In the genomic region with DNA sequence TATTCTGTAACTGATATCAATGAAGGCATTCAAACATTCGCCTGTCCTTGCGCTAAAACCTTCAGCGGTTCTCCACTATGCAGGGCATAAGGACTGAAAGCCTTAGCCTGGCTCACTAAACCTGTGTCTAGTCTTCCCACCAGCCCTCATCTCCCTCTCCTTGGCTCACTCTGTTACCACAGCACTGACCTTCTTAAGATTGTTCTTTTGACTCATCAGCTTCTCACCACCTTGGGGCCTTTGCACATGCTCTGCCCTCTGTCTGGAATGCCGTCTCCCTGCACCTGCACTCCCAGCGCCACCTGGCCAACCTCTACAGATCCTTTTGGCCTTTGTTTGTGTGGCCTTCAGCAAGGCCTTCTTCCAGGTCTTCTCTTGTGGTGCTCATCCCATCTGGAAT, we compare ENCODE assay signal across 34 cellular contexts.
DNase-seq lines count a peak whose midpoint lies in the region; ATAC-seq, FAIRE-seq and TF ChIP-seq lines count a peak whose summit lies in the region.
"Had no signal": no experiment of that assay in that cellular context is flagged by ENCODE, and none has a peak within 500 bp of the region (broad histone marks: within the 10 kb centered on the region; RNA-seq: fewer than 3 reads in every experiment).

No MANE protein-coding gene starts in this region.

- H3K27me3 ChIP-seq in mammary epithelial cell (ENCODE audit: insufficient read depth, low read length) (no peaks in the 10 kb centered on the region), bronchial epithelial cell (ENCODE audit: control insufficient read depth, insufficient read depth, low read length) (no peaks in the 10 kb centered on the region), right lobe of liver (no peaks in the 10 kb centered on the region), testis (no peaks in the 10 kb centered on the region)
- H3K27me3 ChIP-seq: BLaER1 treated with 17β-estradiol and CSF1 and Interleukin-3, amounts not matched to agents 10 nM and 100 nM; dorsolateral prefrontal cortex had no signal

- H2AFZ ChIP-seq in mammary epithelial cell (ENCODE audit: low read depth, low read length): no peak overlapping the region
- H2AFZ ChIP-seq: PC-9 had no signal

- POLR2A ChIA-PET in MCF 10A (lab: Yijun Ruan, JAX): no interaction called here

- TF ChIP-seq POLR2A in right lobe of liver (IDR thresholded peaks at IDR 0.05): no peak
- no peak for TF ChIP-seq POLR2A in testis (IDR thresholded peaks at IDR 0.05)

- H4K20me1 ChIP-seq in mammary epithelial cell (ENCODE audit: insufficient read depth, low read length): no peaks in the 10 kb centered on the region
- H4K20me1 ChIP-seq: BLaER1 treated with 17β-estradiol and CSF1 and Interleukin-3, amounts not matched to agents 10 nM and 100 nM had no signal

- H3K4me2 ChIP-seq in mammary epithelial cell (ENCODE audit: insufficient read depth, low read depth, low read length): no peak overlapping the region
- H3K4me2 ChIP-seq: BLaER1 treated with 17β-estradiol and CSF1 and Interleukin-3, amounts not matched to agents 10 nM and 100 nM; PC-9 had no signal

- H3K27ac ChIP-seq in mammary epithelial cell (ENCODE audit: insufficient read depth, low read depth, low read length): no peak overlapping the region
- no peak overlapping the region for H3K27ac ChIP-seq in right lobe of liver
- no peak overlapping the region for H3K27ac ChIP-seq in testis
- H3K27ac ChIP-seq: BLaER1 treated with 17β-estradiol and CSF1 and Interleukin-3, amounts not matched to agents 10 nM and 100 nM; dorsolateral prefrontal cortex; left ventricle myocardium inferior; PC-9 had no signal

- H3K27me3 Mint-ChIP-seq in MCF 10A (ENCODE audit: insufficient read depth, unreplicated experiment): no peaks in the 10 kb centered on the region
- H3K27me3 Mint-ChIP-seq: activated naive CD8-positive, alpha-beta T cell treated with anti-CD3 and anti-CD28 coated beads for 36 hours had no signal

- H3K4me3 ChIP-seq in mammary epithelial cell (replicated peaks in 1 of 3; ENCODE audit: insufficient read depth in 1 of 3, low read depth in 2 of 3, low read length in 3 of 3) (no peak overlapping the region), bronchial epithelial cell (ENCODE audit: low read depth, low read length) (no peak overlapping the region), right lobe of liver (no peak overlapping the region), testis (no peak overlapping the region)
- H3K4me3 ChIP-seq: BLaER1 treated with 17β-estradiol and CSF1 and Interleukin-3, amounts not matched to agents 10 nM and 100 nM; dorsolateral prefrontal cortex; left ventricle myocardium inferior; PC-9 had no signal

- no peaks in the 10 kb centered on the region for H3K36me3 Mint-ChIP-seq in MCF 10A (ENCODE audit: insufficient read depth, unreplicated experiment)
- H3K36me3 Mint-ChIP-seq: activated naive CD8-positive, alpha-beta T cell treated with anti-CD3 and anti-CD28 coated beads for 36 hours; immature natural killer cell; natural killer cell; stimulated activated effector memory CD8-positive, alpha-beta T cell treated with anti-CD3 and anti-CD28 coated beads, Interleukin-12 subunit alpha, Interleukin-12 subunit beta, amount 100 ng/mL, for 72 hours had no signal

- H3K27ac Mint-ChIP-seq in MCF 10A (ENCODE audit: low read depth, unreplicated experiment): no peak overlapping the region
- H3K27ac Mint-ChIP-seq: activated naive CD8-positive, alpha-beta T cell treated with anti-CD3 and anti-CD28 coated beads for 36 hours; activated T-helper 1 cell treated with anti-CD3 and anti-CD28 coated beads, Interleukin-12 subunit alpha, Interleukin-12 subunit beta, Interleukin-2, Interleukin-4 antibody, amounts not matched to agents 30 ng/mL and 10 ng/mL and 1 ng/mL, durations not matched to agents 14 hours and 24 hours and 36 hours; immature natural killer cell; natural killer cell; stimulated activated effector memory CD8-positive, alpha-beta T cell treated with anti-CD3 and anti-CD28 coated beads, Interleukin-12 subunit alpha, Interleukin-12 subunit beta, amount 100 ng/mL, for 72 hours had no signal

- TF ChIP-seq CTCF in mammary epithelial cell (conservative IDR thresholded peaks at IDR 0.05 in 1 of 2, IDR thresholded peaks at IDR 0.05 in 1 of 2; ENCODE audit: extremely low read depth in 1 of 2, insufficient read depth in 1 of 2, low read depth in 1 of 2, low read length in 2 of 2): no peak
- TF ChIP-seq CTCF in MCF 10A (IDR thresholded peaks at IDR 0.05; ENCODE audit: unreplicated experiment): no peak
- no peak for TF ChIP-seq CTCF in bronchial epithelial cell (IDR thresholded peaks at IDR 0.05; ENCODE audit: insufficient read depth, low read length, severe bottlenecking)
- TF ChIP-seq CTCF in right lobe of liver (IDR thresholded peaks at IDR 0.05): no peak
- TF ChIP-seq CTCF in testis (IDR thresholded peaks at IDR 0.05): no peak

- dilution Hi-C loops in mammary epithelial cell (cut with HindIII; ENCODE audit: low sequenced_read_pairs): no loop called here

- no peaks in the 10 kb centered on the region for H3K9me3 ChIP-seq in mammary epithelial cell (replicated peaks; ENCODE audit: insufficient read depth, low read length)
- no peaks in the 10 kb centered on the region for H3K9me3 ChIP-seq in right lobe of liver
- H3K9me3 ChIP-seq in testis: no peaks in the 10 kb centered on the region
- H3K9me3 ChIP-seq: Caco-2 had no signal

- BruUV-seq in mammary epithelial cell (replicated peaks; lab: Mats Ljungman, UMichigan) (no TSS peak), MCF 10A (replicated peaks; lab: Mats Ljungman, UMichigan) (no TSS peak)

- ATAC-seq in right lobe of liver: no peak
- no peak for ATAC-seq in GM18873 (IDR thresholded peaks at IDR 0.05; ENCODE audit: low FRiP score, unreplicated experiment)
- ATAC-seq: natural killer cell; Right ventricle myocardium inferior; SK-N-SH treated with all-trans-retinoic acid at 6 μM for 48 hours; stimulated activated effector memory CD8-positive, alpha-beta T cell treated with anti-CD3 and anti-CD28 coated beads, Interleukin-12 subunit alpha, Interleukin-12 subunit beta, amount 100 ng/mL, for 72 hours had no signal

- no peaks in the 10 kb centered on the region for H3K79me2 ChIP-seq in mammary epithelial cell (ENCODE audit: insufficient read depth, low read length)

- H3K4me1 ChIP-seq in mammary epithelial cell (ENCODE audit: insufficient read depth, low read length) (no peaks in the 10 kb centered on the region), right lobe of liver (peaks cover 0 to 4% (median 1%) of the 10 kb centered on the region in 4 donors), testis (peaks cover 3% of the 10 kb centered on the region)
- H3K4me1 ChIP-seq: left ventricle myocardium inferior had no signal

- 93% methylated on average over 5 of the region's 5 CpGs for WGBS in mammary epithelial cell (ENCODE audit: low coverage, missing lambda C conversion rate)
- 83% methylated on average over 2 of the region's 5 CpGs for WGBS in right lobe of liver (ENCODE audit: insufficient coverage, low coverage, low lambda C conversion rate, missing lambda C conversion rate)
- WGBS in testis, 2 donors: 87 to 93% methylated on average over 5 of the region's 5 CpGs

- intact Hi-C loops in mammary epithelial cell (cut with micrococcal nuclease) (no loop called here), MCF 10A (cut with micrococcal nuclease) (no loop called here), right lobe of liver (cut with DNase I) (no loop called here), testis (cut with DNase I; ENCODE audit: low total_unique reads) (no loop called here)

- H3K9ac ChIP-seq in mammary epithelial cell (ENCODE audit: insufficient read depth, low read length): no peak overlapping the region
- H3K9ac ChIP-seq: BLaER1 treated with 17β-estradiol and CSF1 and Interleukin-3, amounts not matched to agents 10 nM and 100 nM had no signal

- peak; percentile 62 for FAIRE-seq in bronchial epithelial cell (lab: Jason Lieb, UNC)
- FAIRE-seq: endothelial cell of umbilical vein, G401.6, GM19239, urothelium cell line had no signal

- peaks cover 6% of the 10 kb centered on the region for H3K4me1 Mint-ChIP-seq in MCF 10A (ENCODE audit: insufficient read depth, unreplicated experiment)
- H3K4me1 Mint-ChIP-seq: immature natural killer cell; natural killer cell; stimulated activated effector memory CD8-positive, alpha-beta T cell treated with anti-CD3 and anti-CD28 coated beads, Interleukin-12 subunit alpha, Interleukin-12 subunit beta, amount 100 ng/mL, for 72 hours had no signal

- DNase-seq in mammary epithelial cell (peak; percentile 16), MCF 10A (ENCODE audit: unreplicated experiment) (no peak), bronchial epithelial cell (ENCODE audit: low read depth) (no peak), right lobe of liver (peak; percentile 5 to 23 (median 8)), testis (peak; percentile 3), NCI-H2081 treated with DMSO at 0.1 percent for 48 hours (lab: John Stamatoyannopoulos, UW) (no peak), pons (ENCODE audit: low spot score) (no peak)
- DNase-seq: activated CD4-positive, alpha-beta T cell treated with anti-CD3 and anti-CD28 coated beads for 4 hours; activated naive CD8-positive, alpha-beta T cell treated with anti-CD3 and anti-CD28 coated beads for 36 hours; hippocampal formation; immature natural killer cell; Karpas-422; left ventricle myocardium inferior; NCI-H146; NCI-H526 treated with DMSO at 0.1 percent for 48 hours; PC-9; retina; stimulated activated CD4-positive, alpha-beta T cell treated with anti-CD3 and anti-CD28 coated beads, Interleukin-4, amount 100 ng/mL, for 1 hour; substantia nigra; T-helper 2 cell had no signal

- no peak overlapping the region for H3K4me3 Mint-ChIP-seq in MCF 10A (ENCODE audit: unreplicated experiment)
- H3K4me3 Mint-ChIP-seq: activated naive CD8-positive, alpha-beta T cell treated with anti-CD3 and anti-CD28 coated beads for 36 hours; activated T-helper 1 cell treated with anti-CD3 and anti-CD28 coated beads, Interleukin-12 subunit alpha, Interleukin-12 subunit beta, Interleukin-2, Interleukin-4 antibody, amounts not matched to agents 30 ng/mL and 10 ng/mL and 1 ng/mL, durations not matched to agents 14 hours and 24 hours and 36 hours; central memory CD8-positive, alpha-beta T cell; immature natural killer cell; natural killer cell; stimulated activated effector memory CD8-positive, alpha-beta T cell treated with anti-CD3 and anti-CD28 coated beads, Interleukin-12 subunit alpha, Interleukin-12 subunit beta, amount 100 ng/mL, for 72 hours had no signal

- no peaks in the 10 kb centered on the region for H3K9me3 Mint-ChIP-seq in MCF 10A (ENCODE audit: unreplicated experiment)
- H3K9me3 Mint-ChIP-seq: activated naive CD8-positive, alpha-beta T cell treated with anti-CD3 and anti-CD28 coated beads for 36 hours; activated T-helper 1 cell treated with anti-CD3 and anti-CD28 coated beads, Interleukin-12 subunit alpha, Interleukin-12 subunit beta, Interleukin-2, Interleukin-4 antibody, amounts not matched to agents 30 ng/mL and 10 ng/mL and 1 ng/mL, durations not matched to agents 14 hours and 24 hours and 36 hours; central memory CD8-positive, alpha-beta T cell; immature natural killer cell; natural killer cell; stimulated activated effector memory CD8-positive, alpha-beta T cell treated with anti-CD3 and anti-CD28 coated beads, Interleukin-12 subunit alpha, Interleukin-12 subunit beta, amount 100 ng/mL, for 72 hours had no signal

- CTCF ChIA-PET in mammary epithelial cell (lab: Charles Lee; ENCODE audit: low non-redundant PET): no interaction called here
- CTCF ChIA-PET in MCF 10A (lab: Yijun Ruan, JAX): interaction anchor here (1.2 kb wide), 1 partner anchor 20 kb away, joined by 3 read pairs; no protein-coding TSS in a partner anchor

- H3K36me3 ChIP-seq in mammary epithelial cell (ENCODE audit: insufficient read depth, low read length) (no peaks in the 10 kb centered on the region), bronchial epithelial cell (ENCODE audit: control insufficient read depth, insufficient read depth, low read length) (no peaks in the 10 kb centered on the region), right lobe of liver (no peaks in the 10 kb centered on the region), testis (ENCODE audit: low read depth, missing control alignments) (no peaks in the 10 kb centered on the region)
- H3K36me3 ChIP-seq: BLaER1 treated with 17β-estradiol and CSF1 and Interleukin-3, amounts not matched to agents 10 nM and 100 nM; left ventricle myocardium inferior had no signal

- in situ Hi-C loops in mammary epithelial cell (cut with MboI; ENCODE audit: low sequenced_read_pairs in 2 of 2): no loop called here

Comparison
In these comparisons a context has a peak if more than half of its experiments do, and no peak if none do; other contexts are left out.
1. DNase-seq: peak in mammary epithelial cell (single experiment), right lobe of liver (3 of 3) and testis (single experiment); none in MCF 10A (single experiment), bronchial epithelial cell (single experiment), NCI-H2081 treated with DMSO at 0.1 percent for 48 hours (single experiment) and pons (single experiment).